In the genomic region with DNA sequence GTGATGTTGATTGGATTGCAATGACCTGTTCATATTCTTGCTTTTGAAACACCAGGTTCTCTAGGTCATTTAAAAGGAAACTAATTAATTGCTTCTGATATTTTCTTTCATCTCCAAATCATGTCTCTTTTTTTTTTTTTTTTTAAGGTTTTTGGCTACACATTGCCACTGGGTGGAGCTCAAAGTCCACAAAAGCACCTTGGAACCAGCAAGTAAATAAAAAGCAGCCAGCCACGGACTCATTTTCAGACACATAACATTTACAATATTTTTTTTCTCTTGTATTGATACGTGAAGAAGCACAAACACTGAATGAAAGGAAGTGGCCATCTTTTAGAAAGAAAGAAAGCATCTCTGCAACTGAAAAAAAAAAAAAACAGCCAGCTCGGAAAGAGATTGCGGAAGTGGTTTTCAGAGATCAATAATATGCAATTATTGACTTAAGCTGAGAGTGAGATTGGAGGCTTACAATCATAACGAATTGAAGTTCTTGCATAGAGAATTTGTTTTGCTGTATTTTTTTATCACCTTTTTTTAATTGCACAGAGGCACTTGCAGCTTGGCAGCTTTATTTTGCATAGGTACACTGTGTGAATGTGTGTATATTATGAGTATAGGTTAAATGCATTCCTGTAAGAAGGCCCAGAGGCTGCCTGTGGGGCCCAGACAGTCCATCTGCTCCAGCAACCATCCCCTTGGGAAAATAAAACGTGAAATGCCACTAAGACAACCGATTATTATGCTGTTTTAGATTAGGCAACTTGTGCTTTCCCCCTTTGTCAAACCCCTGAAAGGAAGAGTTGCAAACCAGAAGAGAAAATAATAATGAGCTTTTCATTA, we compare ENCODE assay signal across 8 cellular contexts. TPM values are rescaled to one million over a fixed set of nuclear protein-coding genes. Genes with fewer than 3 reads are reported as not detected.
DNase-seq lines count a peak whose midpoint lies in the region; ATAC-seq, FAIRE-seq and TF ChIP-seq lines count a peak whose summit lies in the region.

No MANE protein-coding gene starts in this region.

- H3K79me2 ChIP-seq in HepG2 (ENCODE audit: insufficient read depth, low read length) = no peaks in the 10 kb centered on the region

- peak; percentile 20 to 64 (median 52) for TF ChIP-seq CTCF in heart left ventricle (IDR thresholded peaks at IDR 0.05)
- TF ChIP-seq CTCF in HepG2 (CRISPR knock-in tag; IDR thresholded peaks at IDR 0.05) = peak; percentile 66

- CTCF ChIA-PET in HepG2 (lab: Yijun Ruan, JAX; ENCODE audit: low intra/inter-chr PET ratio, low total read pairs) = no interaction called here

- no peaks in the 10 kb centered on the region for H3K36me3 ChIP-seq in heart left ventricle
- no peaks in the 10 kb centered on the region for H3K36me3 ChIP-seq in HepG2 (replicated peaks in 1 of 2; ENCODE audit: control insufficient read depth in 1 of 2, insufficient read depth in 2 of 2, low read length in 2 of 2)

- H3K4me3 ChIP-seq in heart left ventricle (peak overlapping the region in 1 of 12 donors; percentile 9), HepG2 (replicated peaks in 1 of 3; ENCODE audit: insufficient read depth in 1 of 3, low read depth in 2 of 3, low read length in 3 of 3) (peak overlapping the region; percentile 11 to 41 (median 41); a peak in 4 of 6 replicates)

- intact Hi-C loops in heart left ventricle (cut with DNase I) (loop anchor here in 5 of 10 donors (5.0 to 10.0 kb wide), 3 partner anchors 171 to 1808 kb away; no protein-coding TSS in a partner anchor), Right ventricle myocardium inferior (cut with DNase I) (no loop called here), HepG2 (cut with micrococcal nuclease; ENCODE audit: unreplicated experiment) (loop anchor here (1.0 to 5.0 kb wide), 3 partner anchors 176 to 1171 kb away; no protein-coding TSS in a partner anchor)

- whole genome bisulfite sequencing in heart left ventricle, 4 donors = 27 to 39% (median 36%) methylated on average over 7 of the region's 7 CpGs
- WGBS in HepG2 (ENCODE audit: low lambda C conversion rate) = under 1% methylated on average over 7 of the region's 7 CpGs

- peak overlapping the region; percentile 52 for H3K4me2 ChIP-seq in HepG2 (ENCODE audit: low read depth, low read length)

- H3K27ac Mint-ChIP-seq in stimulated activated naive CD8-positive, alpha-beta T cell treated with anti-CD3 and anti-CD28 coated beads, Interleukin-15, amount 100 ng/mL, for 72 hours = no peak overlapping the region

- H3K4me1 ChIP-seq in heart left ventricle (no peaks in the 10 kb centered on the region), HepG2 (ENCODE audit: insufficient read depth, low read length) (peaks cover 17% of the 10 kb centered on the region)

- ATAC-seq in heart left ventricle (no peak), Right ventricle myocardium inferior (no peak), HepG2 (peak; percentile 87), GM18517 (IDR thresholded peaks at IDR 0.05; ENCODE audit: unreplicated experiment) (no peak)
- ATAC-seq in stimulated activated naive CD8-positive, alpha-beta T cell treated with anti-CD3 and anti-CD28 coated beads, Interleukin-15, amount 100 ng/mL, for 72 hours = peak; percentile 43

- peak; percentile 21 for FAIRE-seq in HepG2 (lab: Jason Lieb, UNC)

- POLR2A ChIA-PET in HepG2 (lab: Yijun Ruan, JAX) = no interaction called here

- H3K9me3 Mint-ChIP-seq in stimulated activated naive CD8-positive, alpha-beta T cell treated with anti-CD3 and anti-CD28 coated beads, Interleukin-15, amount 100 ng/mL, for 72 hours = no peaks in the 10 kb centered on the region

- TF ChIP-seq RAD21 in HepG2 (CRISPR knock-in tag; IDR thresholded peaks at IDR 0.05) = peak; percentile 30; the same call in 1 of the 2 replicates

- DNase-seq in heart left ventricle (peak in 3 of 5 donors; percentile 22 to 34 (median 24)), Right ventricle myocardium inferior (ENCODE audit: missing footprints) (no peak), LoVo (ENCODE audit: low spot score) (peak; percentile 13), RPMI8226 (peak; percentile 40), T47D (ENCODE audit: low read depth in 1 of 2, low spot score in 1 of 2) (peak; percentile 27 to 63), HepG2 (ENCODE audit: low spot score) (peak; percentile 51)
- peak; percentile 17 to 27 for DNase-seq in stimulated activated naive CD8-positive, alpha-beta T cell treated with anti-CD3 and anti-CD28 coated beads, Interleukin-15, amount 100 ng/mL, for 72 hours

- H3K9ac ChIP-seq in HepG2 (ENCODE audit: insufficient read depth, low read depth, low read length) = no peak overlapping the region

- in situ Hi-C loops in T47D (cut with HindIII; ENCODE audit: low pct_unique_long_range_greater_than_20kb, low sequenced_read_pairs) (no loop called here), HepG2 (cut with HindIII; ENCODE audit: extremely low pct_ligation_motif_present, low pct_unique_long_range_greater_than_20kb) (no loop called here)

- BruUV-seq in HepG2 (replicated peaks; lab: Mats Ljungman, UMichigan) = no TSS peak

- H2AFZ ChIP-seq in HepG2 (ENCODE audit: low read length) = no peak overlapping the region

- TF ChIP-seq POLR2A in heart left ventricle (IDR thresholded peaks at IDR 0.05) (no peak), HepG2 (IDR thresholded peaks at IDR 0.05; ENCODE audit: insufficient read depth in 1 of 2, low read depth in 2 of 2, low read length in 2 of 2) (no peak)

- H3K9me3 ChIP-seq in heart left ventricle (no peaks in the 10 kb centered on the region), HepG2 (ENCODE audit: low read length) (no peaks in the 10 kb centered on the region)

- no peak overlapping the region for H3K4me3 Mint-ChIP-seq in stimulated activated naive CD8-positive, alpha-beta T cell treated with anti-CD3 and anti-CD28 coated beads, Interleukin-15, amount 100 ng/mL, for 72 hours

- peaks cover 0 to 17% (median 0%) of the 10 kb centered on the region in 9 donors for H3K27me3 ChIP-seq in heart left ventricle
- H3K27me3 ChIP-seq in HepG2 (ENCODE audit: control insufficient read depth in 1 of 2, insufficient read depth in 2 of 2, low read length in 2 of 2) = no peaks in the 10 kb centered on the region; a peak in 1 of 5 replicates

- no peaks in the 10 kb centered on the region for H4K20me1 ChIP-seq in HepG2 (ENCODE audit: insufficient read depth, low read length)

- TF ChIP-seq EP300 in HepG2 (IDR thresholded peaks at IDR 0.05; ENCODE audit: low read depth in 2 of 2, low read length in 2 of 2) (peak in 1 of 2 experiments; percentile 29; a peak in 1 of 4 replicates), HepG2 (CRISPR knock-in tag; IDR thresholded peaks at IDR 0.05; ENCODE audit: borderline replicate concordance) (no peak)

- H3K27me3 Mint-ChIP-seq in stimulated activated naive CD8-positive, alpha-beta T cell treated with anti-CD3 and anti-CD28 coated beads, Interleukin-15, amount 100 ng/mL, for 72 hours = peaks cover 24% of the 10 kb centered on the region

- H3K4me1 Mint-ChIP-seq in stimulated activated naive CD8-positive, alpha-beta T cell treated with anti-CD3 and anti-CD28 coated beads, Interleukin-15, amount 100 ng/mL, for 72 hours = no peaks in the 10 kb centered on the region

- H3K27ac ChIP-seq in heart left ventricle (no peak overlapping the region), HepG2 (ENCODE audit: extremely low read length, insufficient read depth, low read length) (no peak overlapping the region)

TF ChIP-seq in HepG2, 621 proteins besides CTCF, POLR2A, EP300 and RAD21 (continues in another document):
- TF ChIP-seq ONECUT2 (CRISPR knock-in tag; IDR thresholded peaks at IDR 0.05) (peak; percentile 77), MIXL1 (CRISPR knock-in tag; IDR thresholded peaks at IDR 0.05) (peak; percentile 40; the same call in 1 of the 2 replicates)

RNA-seq across cellular contexts. Expression of gene CGA, which starts 28.2 kb away (rescaled TPM):
- under 1 TPM in 2 of 9 donors, not detected in 7; 0.49 to 0.89 TPM for total RNA-seq in heart left ventricle
- polyA plus RNA-seq in heart left ventricle = under 1 TPM in 1 of 2 donors, not detected in 1; 0.40 TPM
- 0.49 TPM for total RNA-seq in Right ventricle myocardium inferior
- total RNA-seq in HepG2 (2016; rRNA removed; fragmentation: Illumina TruSeq; extraction: Trizol) = not detected in 2 replicates
- not detected in 2 replicates for total RNA-seq in HepG2 (2016; cell fraction: cytosol; rRNA removed; fragmentation: Illumina TruSeq; extraction: Trizol; ENCODE audit: low read depth)
- total RNA-seq in HepG2 (2016; cell fraction: insoluble cytoplasmic fraction; rRNA removed; fragmentation: Illumina TruSeq; extraction: Trizol) = not detected in 2 replicates
- total RNA-seq in HepG2 (2016; cell fraction: membrane; rRNA removed; fragmentation: Illumina TruSeq; extraction: Trizol) = not detected in 2 replicates
- total RNA-seq in HepG2 (2016; cell fraction: nucleus; rRNA removed; fragmentation: Illumina TruSeq; extraction: Trizol) = not detected in 2 replicates
- polyA plus RNA-seq in HepG2 (2011; rRNA removed) = 0.09 TPM in 1 of 2 replicates, not detected in the other
- 0.09 and 0.15 TPM in 2 replicates for polyA plus RNA-seq in HepG2 (2011; cell fraction: cytosol; rRNA removed)
- polyA plus RNA-seq in HepG2 (2011; cell fraction: nucleus; rRNA removed) = not detected in 2 replicates
- polyA plus RNA-seq in HepG2 (2012) = not detected in 2 replicates
- not detected in 2 replicates for polyA plus RNA-seq in HepG2 (2016; cell fraction: cytosol; fragmentation: Illumina TruSeq; extraction: Trizol; ENCODE audit: low read depth)
- polyA plus RNA-seq in HepG2 (2016; cell fraction: insoluble cytoplasmic fraction; fragmentation: Illumina TruSeq; extraction: Trizol; ENCODE audit: low read depth) = not detected in 2 replicates
- polyA plus RNA-seq in HepG2 (2016; cell fraction: membrane; fragmentation: Illumina TruSeq; extraction: Trizol; ENCODE audit: low read depth) = not detected in 2 replicates
- polyA plus RNA-seq in HepG2 (2016; cell fraction: nucleus; fragmentation: Illumina TruSeq; extraction: Trizol; ENCODE audit: insufficient read depth, low read depth) = not detected in 2 replicates
- polyA minus RNA-seq in HepG2 (2011; rRNA and poly(A)+ RNA removed; ENCODE audit: low replicate concordance) = 121 TPM in 1 of 2 replicates, not detected in the other
- 6.1 and 9.6 TPM in 2 replicates for polyA minus RNA-seq in HepG2 (2011; cell fraction: cytosol; rRNA and poly(A)+ RNA removed)
- polyA minus RNA-seq in HepG2 (2011; cell fraction: nucleus; rRNA and poly(A)+ RNA removed) = 1.7 and 5.0 TPM in 2 replicates

Comparison
In these comparisons a context has a peak if more than half of its experiments do, and no peak if none do; other contexts are left out.
1. ATAC-seq: peak in HepG2 (single experiment) and stimulated activated naive CD8-positive, alpha-beta T cell treated with anti-CD3 and anti-CD28 coated beads, Interleukin-15, amount 100 ng/mL, for 72 hours (single experiment); none in heart left ventricle (0 of 4), Right ventricle myocardium inferior (single experiment) and GM18517 (single experiment).